7 cellular contexts compared by ENCODE assay signal in the genomic region with DNA sequence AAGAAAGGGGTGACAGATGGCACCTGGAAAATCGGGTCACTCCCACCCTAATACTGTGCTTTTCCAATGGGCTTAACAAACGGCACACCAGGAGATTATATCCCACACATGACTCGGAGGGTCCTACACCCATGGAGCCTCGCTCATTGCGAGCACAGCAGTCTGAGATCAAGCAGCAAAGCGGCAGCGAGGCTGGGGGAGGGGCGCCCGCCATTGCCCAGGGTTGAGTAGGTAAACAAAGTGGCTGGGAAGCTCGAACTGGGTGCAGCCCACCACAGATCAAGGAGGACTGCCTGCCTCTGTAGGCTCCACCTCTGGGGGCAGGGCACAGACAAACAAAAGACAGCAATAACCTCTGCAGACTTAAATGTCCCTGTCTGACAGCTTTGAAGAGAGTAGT. TPM values are rescaled to one million over a fixed set of nuclear protein-coding genes. Genes with fewer than 3 reads are reported as not detected.
"Had no signal": no experiment of that assay in that cellular context is flagged by ENCODE, and none has a peak within 500 bp of the region (broad histone marks: within the 10 kb centered on the region; RNA-seq: fewer than 3 reads in every experiment).

No MANE protein-coding gene starts in this region.

RNA-seq across cellular contexts. Expression of a gene that starts 38.3 kb away (rescaled TPM):
- total RNA-seq: GM23248, GM23338, H1, H4, H7, H9, HFFc6 had no signal
- polyA plus RNA-seq: GM23248, GM23338, H1 had no signal

RNA-seq across cellular contexts. Expression of a gene that starts 48.3 kb away (rescaled TPM):
- total RNA-seq: GM23248, GM23338, H1, H4, H7, H9, HFFc6 had no signal
- polyA plus RNA-seq: GM23248, GM23338, H1 had no signal
